ENCODE assay signal across 37 cellular contexts in genomic region chr6:93437491-93437890, GRCh38. TPM values are rescaled to one million over a fixed set of nuclear protein-coding genes. Genes with fewer than 3 reads are reported as not detected.
"Had no signal": no experiment of that assay in that cellular context is flagged by ENCODE, and none has a peak within 500 bp of the region (broad histone marks: within the 10 kb centered on the region; RNA-seq: fewer than 3 reads in every experiment).

No MANE protein-coding gene starts in this region.

- DNase-seq: Kasumi-1, MG63, MM.1S, MV-4-11, NCI-H1048, NCI-H1092, NCI-H1092 treated with DMSO at 0.1 percent for 48 hours, NCI-H1105, NCI-H1105 treated with DMSO at 0.1 percent for 48 hours, NCI-H1417, NCI-H1417 treated with DMSO at 0.1 percent for 48 hours, NCI-H1436, NCI-H1436 treated with DMSO at 0.1 percent for 48 hours, NCI-H146, NCI-H1694, NCI-H1694 treated with DMSO at 0.1 percent for 48 hours, NCI-H187, NCI-H187 treated with DMSO at 0.1 percent for 48 hours, NCI-H1930, NCI-H2029, NCI-H2029 treated with DMSO at 0.1 percent for 48 hours, NCI-H2081, NCI-H2081 treated with DMSO at 0.1 percent for 48 hours, NCI-H2107, NCI-H2171, NCI-H2171 treated with DMSO at 0.1 percent for 48 hours, NCI-H2227 treated with DMSO at 0.1 percent for 48 hours, NCI-H226, NCI-H345, NCI-H446, NCI-H446 treated with DMSO at 0.1 percent for 48 hours, NCI-H510A, NCI-H510A treated with DMSO at 0.1 percent for 48 hours, NCI-H524, NCI-H524 treated with DMSO at 0.1 percent for 48 hours had no signal

- H3K9me3 ChIP-seq: MG63 had no signal

- H3K4me3 ChIP-seq: MG63 had no signal

- H3K36me3 ChIP-seq: MG63 had no signal

- H3K27me3 ChIP-seq: MG63 had no signal

RNA-seq across cellular contexts. Expression of gene EPHA7, which starts 18.1 kb away (rescaled TPM):
- total RNA-seq: M059J, MCF 10A had no signal
